8 cellular contexts compared by ENCODE assay signal in genomic region chr17:42997390-42997983, GRCh38. TPM values are rescaled to one million over a fixed set of nuclear protein-coding genes. Genes with fewer than 3 reads are reported as not detected.
DNase-seq lines count a peak whose midpoint lies in the region; ATAC-seq and TF ChIP-seq lines count a peak whose summit lies in the region.

No MANE protein-coding gene starts in this region.

- H3K36me3 Mint-ChIP-seq in central memory CD8-positive, alpha-beta T cell (ENCODE audit: insufficient read depth) = peaks cover 35% of the 10 kb centered on the region
- H3K36me3 Mint-ChIP-seq in naive thymus-derived CD4-positive, alpha-beta T cell = peaks cover 0 to 27% (median 14%) of the 10 kb centered on the region in 5 donors

- peak overlapping the region; percentile 98 for H3K27ac Mint-ChIP-seq in central memory CD8-positive, alpha-beta T cell (ENCODE audit: low read depth)
- H3K27ac Mint-ChIP-seq in naive thymus-derived CD4-positive, alpha-beta T cell = peak overlapping the region; percentile 9 to 100 (median 98)

- H3K9me3 ChIP-seq in Karpas-422 (ENCODE audit: low read length) = no peaks in the 10 kb centered on the region
- H3K9me3 ChIP-seq in naive thymus-derived CD4-positive, alpha-beta T cell (ENCODE audit: control insufficient read depth in 2 of 3, low read length in 3 of 3) = no peaks in the 10 kb centered on the region

- H3K9ac ChIP-seq in Karpas-422 (ENCODE audit: low read length) = peak overlapping the region; percentile 62

- H3K4me1 Mint-ChIP-seq in central memory CD8-positive, alpha-beta T cell = peaks cover 20% of the 10 kb centered on the region
- H3K4me1 Mint-ChIP-seq in naive thymus-derived CD4-positive, alpha-beta T cell = peaks cover 16 to 29% (median 24%) of the 10 kb centered on the region in 7 donors

- peaks cover 22% of the 10 kb centered on the region for H3K4me1 ChIP-seq in Karpas-422 (ENCODE audit: low read length)
- peaks cover 15 to 18% of the 10 kb centered on the region in 2 donors for H3K4me1 ChIP-seq in naive thymus-derived CD4-positive, alpha-beta T cell (ENCODE audit: control insufficient read depth in 2 of 2, insufficient read depth in 2 of 2, low read length in 2 of 2)

- peaks cover 19% of the 10 kb centered on the region for H3K79me2 ChIP-seq in Karpas-422 (ENCODE audit: low read length)

- intact Hi-C loops in naive thymus-derived CD4-positive, alpha-beta T cell (cut with micrococcal nuclease) = loop anchor here in 1 of 2 donors (5.0 kb wide), 2 partner anchors 420 to 485 kb away; partner anchors contain the start of genes DHX8 and PSMC3IP

- peak overlapping the region; percentile 96 for H3K27ac ChIP-seq in C4-2B
- H3K27ac ChIP-seq in Karpas-422 (ENCODE audit: low read length) = peak overlapping the region; percentile 63
- peak overlapping the region; percentile 59 for H3K27ac ChIP-seq in naive thymus-derived CD4-positive, alpha-beta T cell (ENCODE audit: low read depth, low read length)

- H3K4me3 ChIP-seq in Karpas-422 (ENCODE audit: low read length) = peak overlapping the region; percentile 63
- H3K4me3 ChIP-seq in naive thymus-derived CD4-positive, alpha-beta T cell (ENCODE audit: low read length) = peak overlapping the region; percentile 12

- DNase-seq in Karpas-422 (no peak), cerebellar cortex (ENCODE audit: low spot score) (no peak)
- DNase-seq in central memory CD8-positive, alpha-beta T cell (ENCODE audit: low spot score in 2 of 2) = no peak
- DNase-seq in naive thymus-derived CD4-positive, alpha-beta T cell = no peak

- CTCF ChIA-PET in naive thymus-derived CD4-positive, alpha-beta T cell (lab: Charles Lee) = interaction anchor here (0.8 to 2.4 kb wide), 10 partner anchors 10 to 487 kb away, joined by 3 to 10 read pairs (median 6); partner anchors contain the start of genes DHX8, IFI35 and TMEM106A

- H2AFZ ChIP-seq in Karpas-422 (ENCODE audit: low read length) = peak overlapping the region; percentile 40; the same call in 1 of the 2 replicates

- no peaks in the 10 kb centered on the region for H3K27me3 ChIP-seq in Karpas-422 (ENCODE audit: low read length)
- H3K27me3 ChIP-seq in naive thymus-derived CD4-positive, alpha-beta T cell (ENCODE audit: control insufficient read depth in 2 of 2, insufficient read depth in 2 of 2, low read length in 2 of 2) = no peaks in the 10 kb centered on the region

- H3K27me3 Mint-ChIP-seq in central memory CD8-positive, alpha-beta T cell = no peaks in the 10 kb centered on the region
- H3K27me3 Mint-ChIP-seq in naive thymus-derived CD4-positive, alpha-beta T cell = no peaks in the 10 kb centered on the region

- peaks cover 28% of the 10 kb centered on the region for H3K36me3 ChIP-seq in Karpas-422 (ENCODE audit: insufficient read depth, low read length)
- H3K36me3 ChIP-seq in naive thymus-derived CD4-positive, alpha-beta T cell (ENCODE audit: control insufficient read depth in 2 of 3, insufficient read depth in 3 of 3, low read length in 3 of 3) = peaks cover 5 to 36% (median 5%) of the 10 kb centered on the region in 3 experiments

- POLR2A ChIA-PET in naive thymus-derived CD4-positive, alpha-beta T cell (lab: Charles Lee) = interaction anchor here (0.6 to 3.4 kb wide), 33 partner anchors 10 to 1017 kb away, joined by 3 to 68 read pairs (median 7); partner anchors contain the start of genes ARL4D, BECN1, DHX8 and DNAJC7

- no peak for ATAC-seq in central memory CD8-positive, alpha-beta T cell (replicated peaks; ENCODE audit: extremely low read depth, poor library complexity, severe bottlenecking)
- ATAC-seq in naive thymus-derived CD4-positive, alpha-beta T cell = no peak
- no peak for ATAC-seq in activated CD4-positive, CD25-positive, alpha-beta regulatory T cell treated with anti-CD3 and anti-CD28 coated beads, Interleukin-2, amount 50 U/mL, for 24 hours
- ATAC-seq in HG02642 (IDR thresholded peaks at IDR 0.05; ENCODE audit: poor library complexity, unreplicated experiment) = no peak
- no peak for ATAC-seq in HG03135 (IDR thresholded peaks at IDR 0.05; ENCODE audit: unreplicated experiment)

- H3K9me3 Mint-ChIP-seq in central memory CD8-positive, alpha-beta T cell = no peaks in the 10 kb centered on the region
- H3K9me3 Mint-ChIP-seq in naive thymus-derived CD4-positive, alpha-beta T cell = no peaks in the 10 kb centered on the region

- peak overlapping the region; percentile 75 for H3K4me2 ChIP-seq in Karpas-422 (ENCODE audit: low read depth, low read length, poor library complexity, severe bottlenecking)

- H3K4me3 Mint-ChIP-seq in central memory CD8-positive, alpha-beta T cell = peak overlapping the region; percentile 91
- peak overlapping the region in 9 of 10 donors; percentile 74 to 98 (median 94) for H3K4me3 Mint-ChIP-seq in naive thymus-derived CD4-positive, alpha-beta T cell

- no peak for TF ChIP-seq CTCF in C4-2B (conservative IDR thresholded peaks at IDR 0.05)

- no peaks in the 10 kb centered on the region for H3K9me2 ChIP-seq in Karpas-422 (replicated peaks; ENCODE audit: insufficient read depth, low read length)

- H4K20me1 ChIP-seq in Karpas-422 (ENCODE audit: insufficient read depth, low read depth, low read length) = peaks cover 18% of the 10 kb centered on the region

RNA-seq across cellular contexts. Expression of gene RPL27, which starts 0.7 kb away (rescaled TPM):
- total RNA-seq in Karpas-422 (2014; rRNA removed; shearing (Covaris generic); ENCODE audit: low replicate concordance) = 1,746 and 2,567 TPM in 2 replicates
- total RNA-seq in naive thymus-derived CD4-positive, alpha-beta T cell = 1,000 to 10,000 TPM in 4 of 5 experiments, 100 to 1,000 TPM in 1; 951 to 1,861 (median 1,662) TPM
- 1,000 to 10,000 TPM; 2,130 to 2,713 TPM for polyA plus RNA-seq in naive thymus-derived CD4-positive, alpha-beta T cell

RNA-seq across cellular contexts. Expression of gene IFI35, which starts 9.1 kb away (rescaled TPM):
- total RNA-seq in Karpas-422 (2014; rRNA removed; shearing (Covaris generic); ENCODE audit: low replicate concordance) = 19.1 and 27.2 TPM in 2 replicates
- total RNA-seq in naive thymus-derived CD4-positive, alpha-beta T cell = 100 to 1,000 TPM in 1 of 5 experiments, 10 to 100 TPM in 4; 23.5 to 145 (median 32.1) TPM
- 10 to 100 TPM; 49.8 to 50.6 TPM for polyA plus RNA-seq in naive thymus-derived CD4-positive, alpha-beta T cell

RNA-seq across cellular contexts. Expression of gene RUNDC1, which starts 17.1 kb away (rescaled TPM):
- total RNA-seq in Karpas-422 (2014; rRNA removed; shearing (Covaris generic); ENCODE audit: low replicate concordance) = 9.2 and 16.6 TPM in 2 replicates
- 10 to 100 TPM; 12.2 to 21.4 (median 19.4) TPM for total RNA-seq in naive thymus-derived CD4-positive, alpha-beta T cell
- 10 to 100 TPM; 13.2 to 17.0 TPM for polyA plus RNA-seq in naive thymus-derived CD4-positive, alpha-beta T cell

RNA-seq across cellular contexts. Expression of gene PTGES3L, which starts 17.6 kb away (rescaled TPM):
- 0.11 and 0.45 TPM in 2 replicates for total RNA-seq in Karpas-422 (2014; rRNA removed; shearing (Covaris generic); ENCODE audit: low replicate concordance)
- under 1 TPM in 2 of 5 experiments, not detected in 3; 0.69 to 0.94 TPM for total RNA-seq in naive thymus-derived CD4-positive, alpha-beta T cell
- polyA plus RNA-seq in naive thymus-derived CD4-positive, alpha-beta T cell = not detected

RNA-seq across cellular contexts. Expression of gene VAT1, which starts 24.7 kb away (rescaled TPM):
- 45.7 and 55.1 TPM in 2 replicates for total RNA-seq in Karpas-422 (2014; rRNA removed; shearing (Covaris generic); ENCODE audit: low replicate concordance)
- total RNA-seq in naive thymus-derived CD4-positive, alpha-beta T cell = 10 to 100 TPM; 12.8 to 50.9 (median 34.9) TPM
- polyA plus RNA-seq in naive thymus-derived CD4-positive, alpha-beta T cell = 10 to 100 TPM; 34.9 to 52.3 TPM
